ENCODE assay signal across 1 cellular context in genomic region chr12:124636138-124636968, GRCh38.
A peak's percentile ranks its signal among the peaks of the same experiment; 100 is the strongest.
TF ChIP-seq lines count a peak whose summit lies in the region.

No MANE protein-coding gene starts in this region.

TF ChIP-seq in K562, 482 proteins besides CTCF, POLR2A, EP300 and RAD21 (continued from another document and continues in another):
- TF ChIP-seq NR2C1 (IDR thresholded peaks at IDR 0.05) (no peak), NR2C1 (tag; IDR thresholded peaks at IDR 0.05) (peak; percentile 42), PTRF (tag; IDR thresholded peaks at IDR 0.05) (peak; percentile 67), ZBTB43 (CRISPR knock-in tag; IDR thresholded peaks at IDR 0.05) (no peak), RCOR1 (IDR thresholded peaks at IDR 0.05; ENCODE audit: borderline replicate concordance in 1 of 2, low read depth in 2 of 2, low read length in 2 of 2) (peak in 1 of 2 experiments; percentile 44; a peak in 1 of 4 replicates), TCF3 (CRISPR knock-in tag; IDR thresholded peaks at IDR 0.05) (peak; percentile 37; the same call in 1 of the 2 replicates), ZEB2 (IDR thresholded peaks at IDR 0.05) (no peak), ELK1 (CRISPR knock-in tag; IDR thresholded peaks at IDR 0.05) (no peak), NCOR1 (IDR thresholded peaks at IDR 0.05) (peak; percentile 40), ZNF740 (CRISPR knock-in tag; IDR thresholded peaks at IDR 0.05) (no peak), ZNF740 (tag; IDR thresholded peaks at IDR 0.05) (no peak), ZNF318 (IDR thresholded peaks at IDR 0.05; ENCODE audit: borderline replicate concordance in 1 of 2, low read depth in 1 of 2) (peak in 1 of 2 experiments; percentile 95; a peak in 2 of 4 replicates), NRF1 (conservative IDR thresholded peaks at IDR 0.05 in 1 of 2, IDR thresholded peaks at IDR 0.05 in 1 of 2) (peak; percentile 65 to 68), CBFA2T2 (conservative IDR thresholded peaks at IDR 0.05) (peak; percentile 42; the same call in 1 of the 2 replicates), DIDO1 (tag; IDR thresholded peaks at IDR 0.05; ENCODE audit: low read depth) (no peak), NEUROD1 (IDR thresholded peaks at IDR 0.05; ENCODE audit: borderline replicate concordance, low read depth, low read length, partially characterized antibody) (peak; percentile 46), YY1 (IDR thresholded peaks at IDR 0.05; ENCODE audit: borderline replicate concordance in 1 of 3, control insufficient read depth in 1 of 3, extremely low read depth in 1 of 3, insufficient read depth in 3 of 3, insufficient read length in 1 of 3, insufficient replicate concordance in 2 of 3, low read depth in 1 of 3, low read length in 2 of 3) (no peak), LEF1 (IDR thresholded peaks at IDR 0.05) (peak; percentile 66), MBD1 (CRISPR knock-in tag; IDR thresholded peaks at IDR 0.05) (peak; percentile 53; the same call in 1 of the 2 replicates), KDM1A (IDR thresholded peaks at IDR 0.05) (peak in 1 of 2 experiments; percentile 31; a peak in 1 of 4 replicates), DACH1 (IDR thresholded peaks at IDR 0.05; ENCODE audit: partially characterized antibody) (peak; percentile 69), ASH1L (IDR thresholded peaks at IDR 0.05; ENCODE audit: borderline replicate concordance, low read depth, partially characterized antibody) (peak; percentile 49), FOSL1 (tag; conservative IDR thresholded peaks at IDR 0.05) (peak; percentile 83), FIP1L1 (IDR thresholded peaks at IDR 0.05; ENCODE audit: low read depth, low read length, poor library complexity, severe bottlenecking) (no peak), TFE3 (CRISPR knock-in tag; IDR thresholded peaks at IDR 0.05) (0 out of 2 replicates have a peak, but pooled peaks have one; percentile 8), MAFF (IDR thresholded peaks at IDR 0.05; ENCODE audit: low read length) (peak; percentile 85), IRF1 (CRISPR knock-in tag; IDR thresholded peaks at IDR 0.05; ENCODE audit: borderline replicate concordance) (no peak), PTTG1 (tag; IDR thresholded peaks at IDR 0.05; ENCODE audit: low read depth) (peak; percentile 34; the same call in 1 of the 2 replicates), ESRRA (IDR thresholded peaks at IDR 0.05; ENCODE audit: borderline replicate concordance, low read depth) (no peak), MITF (IDR thresholded peaks at IDR 0.05) (peak; percentile 64; the same call in 1 of the 2 replicates), BACH1 (tag; IDR thresholded peaks at IDR 0.05) (no peak), BMI1 (IDR thresholded peaks at IDR 0.05; ENCODE audit: low read length) (no peak), ZNF717 (CRISPR knock-in tag; IDR thresholded peaks at IDR 0.05) (no peak), ZBTB33 (CRISPR knock-in tag; IDR thresholded peaks at IDR 0.05) (peak; percentile 61), DDX20 (tag; IDR thresholded peaks at IDR 0.05; ENCODE audit: low read depth) (peak; percentile 59; the same call in 1 of the 2 replicates), GTF2E2 (tag; IDR thresholded peaks at IDR 0.05) (no peak), SMARCA4 (IDR thresholded peaks at IDR 0.05) (peak; percentile 59; the same call in 1 of the 2 replicates), ZFPM2 (CRISPR knock-in tag; IDR thresholded peaks at IDR 0.05) (no peak)
